1 cellular context compared by ENCODE assay signal in genomic region chr17:41528959-41529353, GRCh38.
TF ChIP-seq lines count a peak whose summit lies in the region.

No MANE protein-coding gene starts in this region.

TF ChIP-seq in HepG2, 621 proteins besides CTCF, POLR2A, EP300 and RAD21:
- TF ChIP-seq SAP130 (CRISPR knock-in tag; IDR thresholded peaks at IDR 0.05; ENCODE audit: low read depth), result 0 out of 2 replicates have a peak, but pooled peaks have one; percentile 22
- TF ChIP-seq ERF (CRISPR knock-in tag; IDR thresholded peaks at IDR 0.05), result peak; percentile 3; the same call in 1 of the 2 replicates
- 0 out of 2 replicates have a peak, but pooled peaks have one; percentile 36 for TF ChIP-seq SRY (CRISPR knock-in tag; IDR thresholded peaks at IDR 0.05)
- 0 out of 2 replicates have a peak, but pooled peaks have one; percentile 2 for TF ChIP-seq ZNF770 (CRISPR knock-in tag; IDR thresholded peaks at IDR 0.05)
- no peak for TF ChIP-seq SIN3B (IDR thresholded peaks at IDR 0.05; ENCODE audit: low read length)
- peak; percentile 53 for TF ChIP-seq ZNF263 (CRISPR knock-in tag; IDR thresholded peaks at IDR 0.05)
